ENCODE assay signal across 16 cellular contexts in the genomic region with DNA sequence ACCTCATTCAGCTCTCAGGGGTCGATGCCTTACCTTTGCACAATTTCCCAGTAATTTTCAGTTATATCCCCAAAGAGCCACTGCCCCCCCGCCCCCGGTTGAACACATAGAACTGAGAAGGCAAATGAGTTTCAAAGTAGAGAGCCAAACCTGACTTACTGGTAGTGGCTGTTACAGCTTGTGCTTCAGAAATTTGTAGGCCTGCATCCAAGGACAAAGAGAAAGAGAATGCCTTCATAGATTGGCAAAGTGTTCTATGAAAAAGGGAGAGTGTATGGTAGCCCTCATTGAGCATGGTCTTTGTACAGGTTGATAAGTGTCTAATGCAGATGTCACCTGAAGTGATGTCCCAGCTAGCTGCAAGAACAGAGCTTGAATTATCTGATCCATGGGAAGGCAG. TPM values are rescaled to one million over a fixed set of nuclear protein-coding genes. Genes with fewer than 3 reads are reported as not detected.
A peak's percentile ranks its signal among the peaks of the same experiment; 100 is the strongest.
DNase-seq lines count a peak whose midpoint lies in the region; ATAC-seq and TF ChIP-seq lines count a peak whose summit lies in the region.
"Had no signal": no experiment of that assay in that cellular context is flagged by ENCODE, and none has a peak within 500 bp of the region (broad histone marks: within the 10 kb centered on the region; RNA-seq: fewer than 3 reads in every experiment).

No MANE protein-coding gene starts in this region.

- 66 to 82% (median 76%) methylated on average over 3 of the region's 3 CpGs for WGBS in heart left ventricle, 4 donors
- 93 to 94% methylated on average over 3 of the region's 3 CpGs for WGBS in aorta, 2 donors

- intact Hi-C loops in heart left ventricle (cut with DNase I) (no loop called here), left cardiac atrium (cut with DNase I) (no loop called here), left ventricle myocardium superior (cut with micrococcal nuclease) (no loop called here), aorta (cut with DNase I) (no loop called here)

- H3K4me3 ChIP-seq in heart left ventricle (no peak overlapping the region), aorta (ENCODE audit: low read length in 2 of 2) (no peak overlapping the region)
- H3K4me3 ChIP-seq: GM23248 had no signal

- H3K4me1 ChIP-seq in heart left ventricle = peaks cover 0 to 48% (median 22%) of the 10 kb centered on the region in 12 donors
- peaks cover 6 to 14% of the 10 kb centered on the region in 2 donors for H3K4me1 ChIP-seq in aorta (ENCODE audit: control insufficient read depth in 1 of 2, insufficient read depth in 2 of 2, low read length in 2 of 2)

- DNase-seq in heart left ventricle (no peak), left cardiac atrium (no peak), left ventricle myocardium superior (no peak), midbrain (lab: John Stamatoyannopoulos, UW) (peak; percentile 19), dermis blood vessel endothelial cell (no peak), DMS53 treated with DMSO at 0.1 percent for 48 hours (lab: John Stamatoyannopoulos, UW; ENCODE audit: unreplicated experiment) (no peak), aorta (no peak)
- DNase-seq: Calu3; CD4-positive, alpha-beta memory T cell; COR-L47; DMS53; DND-41; GM23248; H7; HCEC 1CT had no signal

- H3K9me3 ChIP-seq in heart left ventricle = no peaks in the 10 kb centered on the region
- no peaks in the 10 kb centered on the region for H3K9me3 ChIP-seq in aorta (ENCODE audit: control insufficient read depth, low read length)

- no peak for TF ChIP-seq POLR2A in heart left ventricle (IDR thresholded peaks at IDR 0.05)

- H3K27me3 ChIP-seq in heart left ventricle (no peaks in the 10 kb centered on the region), aorta (ENCODE audit: control insufficient read depth in 1 of 2, insufficient read depth in 2 of 2, low read length in 1 of 2) (no peaks in the 10 kb centered on the region)

- H3K27ac ChIP-seq in heart left ventricle = peak overlapping the region in 2 of 12 donors; percentile 21 to 47
- H3K27ac ChIP-seq in aorta (ENCODE audit: low read depth in 1 of 2, low read length in 2 of 2) = no peak overlapping the region
- H3K27ac ChIP-seq: GM23248 had no signal

- ATAC-seq in heart left ventricle = peak; percentile 29 to 50 (median 37)
- no peak for ATAC-seq in left cardiac atrium
- peak; percentile 34 for ATAC-seq in left ventricle myocardium superior
- ATAC-seq in aorta (ENCODE audit: low FRiP score) = no peak

- no peak for TF ChIP-seq CTCF in heart left ventricle (IDR thresholded peaks at IDR 0.05)

- H3K36me3 ChIP-seq in heart left ventricle (no peaks in the 10 kb centered on the region), aorta (ENCODE audit: control insufficient read depth in 1 of 2, insufficient read depth in 2 of 2, low read length in 1 of 2) (no peaks in the 10 kb centered on the region)

RNA-seq across cellular contexts. Expression of gene SEMA6D, which starts 13.9 kb away (rescaled TPM):
- total RNA-seq in heart left ventricle = 10 to 100 TPM in 6 of 9 donors, 1 to 10 TPM in 3; 4.9 to 23.2 (median 10.9) TPM
- polyA plus RNA-seq in heart left ventricle = 1 to 10 TPM; 2.8 to 3.1 TPM
- 10 to 100 TPM in 1 of 2 donors, 1 to 10 TPM in 1; 5.1 to 12.5 TPM for total RNA-seq in left cardiac atrium
- total RNA-seq in left ventricle myocardium superior = 19.7 TPM
- total RNA-seq in dermis blood vessel endothelial cell = 2.9 and 3.9 TPM in 2 replicates
- total RNA-seq in aorta = 10 to 100 TPM in 1 of 2 donors, 1 to 10 TPM in 1; 9.0 to 22.7 TPM
- 1 to 10 TPM; 2.4 to 6.8 TPM for polyA plus RNA-seq in aorta
- total RNA-seq: A172; Calu3; CD4-positive, alpha-beta memory T cell had no signal
- polyA plus RNA-seq: CD4-positive, alpha-beta memory T cell had no signal

Comparison
In these comparisons a context has a peak if more than half of its experiments do, and no peak if none do; other contexts are left out.
1. ATAC-seq: peak in heart left ventricle (4 of 4) and left ventricle myocardium superior (single experiment); none in left cardiac atrium (0 of 2) and aorta (single experiment).